1 cellular context compared by ENCODE assay signal in genomic region chr20:36624068-36624813, GRCh38.
TF ChIP-seq lines count a peak whose summit lies in the region.

No MANE protein-coding gene starts in this region.

TF ChIP-seq in HepG2, 621 proteins besides CTCF, POLR2A, EP300 and RAD21 (continued from another document and continues in another):
- TF ChIP-seq AKNA (CRISPR knock-in tag; IDR thresholded peaks at IDR 0.05; ENCODE audit: borderline replicate concordance), result no peak
- TF ChIP-seq PATZ1 (CRISPR knock-in tag; IDR thresholded peaks at IDR 0.05), result no peak
- no peak for TF ChIP-seq MED1 (CRISPR knock-in tag; IDR thresholded peaks at IDR 0.05)
- 0 out of 2 replicates have a peak, but pooled peaks have one; percentile 31 for TF ChIP-seq ZNF331 (CRISPR knock-in tag; IDR thresholded peaks at IDR 0.05)
- TF ChIP-seq TSC22D2 (CRISPR knock-in tag; IDR thresholded peaks at IDR 0.05; ENCODE audit: borderline replicate concordance), result peak; percentile 67; the same call in 1 of the 2 replicates
- TF ChIP-seq SKIL (CRISPR knock-in tag; IDR thresholded peaks at IDR 0.05; ENCODE audit: borderline replicate concordance), result peak; percentile 21; the same call in 1 of the 2 replicates
- 0 out of 2 replicates have a peak, but pooled peaks have one; percentile 26 for TF ChIP-seq ZBTB26 (CRISPR knock-in tag; IDR thresholded peaks at IDR 0.05; ENCODE audit: borderline replicate concordance)
- TF ChIP-seq TFDP1 (CRISPR knock-in tag; IDR thresholded peaks at IDR 0.05; ENCODE audit: borderline replicate concordance), result 0 out of 2 replicates have a peak, but pooled peaks have one; percentile 20
- peak; percentile 22 for TF ChIP-seq HNRNPH1 (optimal IDR thresholded peaks at IDR 0.05; ENCODE audit: low read depth, low read length)
- peak; percentile 32; the same call in 1 of the 2 replicates for TF ChIP-seq ZFY (CRISPR knock-in tag; IDR thresholded peaks at IDR 0.05)
- TF ChIP-seq ATF6 (CRISPR knock-in tag; conservative IDR thresholded peaks at IDR 0.05), result no peak
- TF ChIP-seq ZNF598 (CRISPR knock-in tag; IDR thresholded peaks at IDR 0.05; ENCODE audit: borderline replicate concordance), result no peak; the same call in 1 of the 2 replicates
- 0 out of 2 replicates have a peak, but pooled peaks have one; percentile 15 for TF ChIP-seq HOMEZ (CRISPR knock-in tag; IDR thresholded peaks at IDR 0.05; ENCODE audit: low read depth)
- TF ChIP-seq KLF12 (CRISPR knock-in tag; IDR thresholded peaks at IDR 0.05; ENCODE audit: borderline replicate concordance), result no peak
- TF ChIP-seq CAMTA2 (CRISPR knock-in tag; IDR thresholded peaks at IDR 0.05; ENCODE audit: borderline replicate concordance), result no peak
- TF ChIP-seq SALL1 (CRISPR knock-in tag; IDR thresholded peaks at IDR 0.05), result peak; percentile 10; the same call in 1 of the 2 replicates
- TF ChIP-seq TBL1XR1 (IDR thresholded peaks at IDR 0.05; ENCODE audit: borderline replicate concordance, low read length, partially characterized antibody), result no peak
- TF ChIP-seq ZC3H4 (CRISPR knock-in tag; IDR thresholded peaks at IDR 0.05; ENCODE audit: borderline replicate concordance), result 0 out of 2 replicates have a peak, but pooled peaks have one; percentile 24
- peak; percentile 39; the same call in 1 of the 2 replicates for TF ChIP-seq FOXK1 (CRISPR knock-in tag; IDR thresholded peaks at IDR 0.05; ENCODE audit: borderline replicate concordance, low read depth)
- no peak for TF ChIP-seq NKX3-1 (CRISPR knock-in tag; IDR thresholded peaks at IDR 0.05)
- peak; percentile 69; the same call in 1 of the 2 replicates for TF ChIP-seq ZNF274 (CRISPR knock-in tag; IDR thresholded peaks at IDR 0.05)
- TF ChIP-seq RBAK (CRISPR knock-in tag; IDR thresholded peaks at IDR 0.05), result 0 out of 2 replicates have a peak, but pooled peaks have one; percentile 56
- TF ChIP-seq ZNF33B (CRISPR knock-in tag; IDR thresholded peaks at IDR 0.05), result 0 out of 2 replicates have a peak, but pooled peaks have one; percentile 37
- no peak for TF ChIP-seq ZSCAN12 (CRISPR knock-in tag; IDR thresholded peaks at IDR 0.05)
- TF ChIP-seq ZNF552 (CRISPR knock-in tag; IDR thresholded peaks at IDR 0.05; ENCODE audit: borderline replicate concordance), result no peak
- TF ChIP-seq MIXL1 (CRISPR knock-in tag; IDR thresholded peaks at IDR 0.05), result 0 out of 2 replicates have a peak, but pooled peaks have one; percentile 9
- TF ChIP-seq TFE3 (CRISPR knock-in tag; IDR thresholded peaks at IDR 0.05), result peak; percentile 51; the same call in 1 of the 2 replicates
- no peak for TF ChIP-seq ZNF343 (CRISPR knock-in tag; IDR thresholded peaks at IDR 0.05)
- TF ChIP-seq CEBPZ (IDR thresholded peaks at IDR 0.05; ENCODE audit: low read length), result no peak
- peak; percentile 73; the same call in 1 of the 2 replicates for TF ChIP-seq HIC2 (CRISPR knock-in tag; IDR thresholded peaks at IDR 0.05; ENCODE audit: low read depth)
- no peak for TF ChIP-seq ZNF34 (CRISPR knock-in tag; IDR thresholded peaks at IDR 0.05; ENCODE audit: borderline replicate concordance)
